ENCODE assay signal across 8 cellular contexts in the genomic region with DNA sequence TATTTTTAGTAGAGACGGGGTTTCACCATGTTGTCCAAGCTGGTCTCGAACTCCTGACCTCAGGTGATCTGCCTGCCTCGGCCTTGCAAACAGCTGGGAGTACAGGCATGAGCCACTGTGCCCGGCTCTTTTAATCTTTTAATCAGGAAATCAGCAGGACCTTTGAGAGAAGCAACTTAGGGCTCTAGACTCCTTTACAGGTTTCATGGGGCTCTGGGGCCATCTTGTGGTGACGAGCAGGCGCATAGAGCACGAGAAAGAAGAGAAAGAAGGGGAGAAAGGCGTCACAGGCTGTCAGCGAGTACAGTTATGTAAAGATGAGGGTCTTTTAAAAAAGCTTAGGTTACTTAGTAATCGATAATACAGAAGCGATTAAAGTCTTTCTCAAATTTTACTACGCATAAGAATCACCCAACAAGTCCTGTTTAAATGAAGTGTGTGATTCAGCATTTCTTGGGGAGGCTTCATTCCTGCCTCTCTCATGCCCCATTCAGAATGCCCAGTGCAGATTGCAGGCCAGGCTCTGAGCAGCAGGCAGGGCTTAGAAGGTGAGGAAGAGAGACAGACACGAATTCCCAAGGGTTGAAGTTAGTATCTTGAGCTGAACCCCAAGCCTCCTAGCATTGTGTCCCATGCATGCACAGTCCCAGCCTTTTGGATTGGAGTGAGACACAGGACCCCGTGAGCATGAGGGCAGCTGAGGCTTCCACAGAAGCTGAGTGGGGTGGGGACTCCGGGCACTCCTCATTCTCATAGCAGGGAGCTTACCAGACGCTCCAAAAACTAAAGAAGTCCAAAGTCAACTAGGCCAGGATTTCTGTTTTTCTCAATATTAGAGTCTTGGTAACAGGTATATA. TPM values are rescaled to one million over a fixed set of nuclear protein-coding genes. Genes with fewer than 3 reads are reported as not detected.
DNase-seq lines count a peak whose midpoint lies in the region; ATAC-seq and TF ChIP-seq lines count a peak whose summit lies in the region.

No MANE protein-coding gene starts in this region.

- ATAC-seq in GM21576 (IDR thresholded peaks at IDR 0.05; ENCODE audit: unreplicated experiment) (peak; percentile 72), heart left ventricle (peak; percentile 34 to 80 (median 76))
- ATAC-seq in activated naive CD8-positive, alpha-beta T cell treated with anti-CD3 and anti-CD28 coated beads, Interleukin-2, amount 50 U/mL, for 24 hours, result peak; percentile 57

- peaks cover 18% of the 10 kb centered on the region for H3K27me3 Mint-ChIP-seq in activated naive CD8-positive, alpha-beta T cell treated with anti-CD3 and anti-CD28 coated beads, Interleukin-2, amount 50 U/mL, for 24 hours

- H3K9me3 ChIP-seq in Karpas-422 (ENCODE audit: low read length) (no peaks in the 10 kb centered on the region), heart left ventricle (no peaks in the 10 kb centered on the region)

- H3K27ac ChIP-seq in Karpas-422 (ENCODE audit: low read length), result no peak overlapping the region
- no peak overlapping the region for H3K27ac ChIP-seq in RWPE1
- H3K27ac ChIP-seq in heart left ventricle, result peak overlapping the region in 6 of 12 donors; percentile 16 to 78 (median 50)

- intact Hi-C loops in heart left ventricle (cut with DNase I), result loop anchor here in 8 of 10 donors (2.0 to 10.0 kb wide), 5 partner anchors 111 to 1619 kb away; no protein-coding TSS in a partner anchor

- H3K9me2 ChIP-seq in Karpas-422 (replicated peaks; ENCODE audit: insufficient read depth, low read length), result no peaks in the 10 kb centered on the region

- no peak for TF ChIP-seq POLR2A in heart left ventricle (IDR thresholded peaks at IDR 0.05)

- H3K36me3 ChIP-seq in Karpas-422 (ENCODE audit: insufficient read depth, low read length) (no peaks in the 10 kb centered on the region), heart left ventricle (no peaks in the 10 kb centered on the region)

- TF ChIP-seq CTCF in RWPE1 (conservative IDR thresholded peaks at IDR 0.05; ENCODE audit: low read depth) (peak; percentile 76), heart left ventricle (IDR thresholded peaks at IDR 0.05) (peak; percentile 46 to 81 (median 74))

- peaks cover 4% of the 10 kb centered on the region for H3K4me1 Mint-ChIP-seq in activated naive CD8-positive, alpha-beta T cell treated with anti-CD3 and anti-CD28 coated beads, Interleukin-2, amount 50 U/mL, for 24 hours

- no peak overlapping the region for H3K27ac Mint-ChIP-seq in activated naive CD8-positive, alpha-beta T cell treated with anti-CD3 and anti-CD28 coated beads, Interleukin-2, amount 50 U/mL, for 24 hours

- CTCF ChIA-PET in RWPE1 (lab: Yijun Ruan, JAX), result interaction anchor here (0.6 to 1.2 kb wide), 6 partner anchors 10 to 1907 kb away, joined by 3 to 5 read pairs (median 4); no protein-coding TSS in a partner anchor

- no peaks in the 10 kb centered on the region for H3K79me2 ChIP-seq in Karpas-422 (ENCODE audit: low read length)

- H3K4me3 Mint-ChIP-seq in activated naive CD8-positive, alpha-beta T cell treated with anti-CD3 and anti-CD28 coated beads, Interleukin-2, amount 50 U/mL, for 24 hours, result no peak overlapping the region

- H3K9ac ChIP-seq in Karpas-422 (ENCODE audit: low read length), result no peak overlapping the region

- POLR2A ChIA-PET in RWPE1 (lab: Yijun Ruan, JAX; ENCODE audit: low non-redundant PET), result no interaction called here

- 25 to 32% (median 28%) methylated on average over 16 of the region's 16 CpGs for WGBS in heart left ventricle, 4 donors

- no peaks in the 10 kb centered on the region for H3K27me3 ChIP-seq in Karpas-422 (ENCODE audit: low read length)
- peaks cover 0 to 4% (median 0%) of the 10 kb centered on the region in 9 donors for H3K27me3 ChIP-seq in heart left ventricle

- no peak overlapping the region for H2AFZ ChIP-seq in Karpas-422 (ENCODE audit: low read length)

- H3K36me3 Mint-ChIP-seq in activated naive CD8-positive, alpha-beta T cell treated with anti-CD3 and anti-CD28 coated beads, Interleukin-2, amount 50 U/mL, for 24 hours (ENCODE audit: low read depth), result no peaks in the 10 kb centered on the region

- H3K4me3 ChIP-seq in Karpas-422 (ENCODE audit: low read length) (no peak overlapping the region), heart left ventricle (no peak overlapping the region)

- no peak overlapping the region for H3K4me2 ChIP-seq in Karpas-422 (ENCODE audit: low read depth, low read length, poor library complexity, severe bottlenecking)

- peaks cover 1% of the 10 kb centered on the region for H3K9me3 Mint-ChIP-seq in activated naive CD8-positive, alpha-beta T cell treated with anti-CD3 and anti-CD28 coated beads, Interleukin-2, amount 50 U/mL, for 24 hours

- DNase-seq in EL, result peak; percentile 79
- peak; percentile 93 for DNase-seq in Karpas-422
- peak; percentile 63 for DNase-seq in RWPE1 (ENCODE audit: low spot score)
- peak; percentile 55 for DNase-seq in activated naive CD8-positive, alpha-beta T cell treated with anti-CD3 and anti-CD28 coated beads, Interleukin-2, amount 50 U/mL, for 24 hours
- peak; percentile 54 to 73 (median 65) for DNase-seq in heart left ventricle
- peak; percentile 39 for DNase-seq in pulmonary artery endothelial cell (ENCODE audit: low read depth, low spot score)
- DNase-seq in effector CD4-positive, alpha-beta T cell, result no peak

- H4K20me1 ChIP-seq in Karpas-422 (ENCODE audit: insufficient read depth, low read depth, low read length), result no peaks in the 10 kb centered on the region

- H3K4me1 ChIP-seq in Karpas-422 (ENCODE audit: low read length) (no peaks in the 10 kb centered on the region), heart left ventricle (peaks cover 0 to 20% (median 10%) of the 10 kb centered on the region in 12 donors)

RNA-seq across cellular contexts. Expression of a gene that starts 23.6 kb away (rescaled TPM):
- 91.3 and 196 TPM in 2 replicates for total RNA-seq in Karpas-422 (2014; rRNA removed; shearing (Covaris generic); ENCODE audit: low replicate concordance)
- total RNA-seq in heart left ventricle, result 100 to 1,000 TPM; 141 to 318 (median 183) TPM
- polyA plus RNA-seq in heart left ventricle, result 100 to 1,000 TPM in 1 of 2 donors, 10 to 100 TPM in 1; 68.0 to 231 TPM
- total RNA-seq in pulmonary artery endothelial cell, result 471 and 513 TPM in 2 replicates
